ENCODE assay signal across 9 cellular contexts in the genomic region with DNA sequence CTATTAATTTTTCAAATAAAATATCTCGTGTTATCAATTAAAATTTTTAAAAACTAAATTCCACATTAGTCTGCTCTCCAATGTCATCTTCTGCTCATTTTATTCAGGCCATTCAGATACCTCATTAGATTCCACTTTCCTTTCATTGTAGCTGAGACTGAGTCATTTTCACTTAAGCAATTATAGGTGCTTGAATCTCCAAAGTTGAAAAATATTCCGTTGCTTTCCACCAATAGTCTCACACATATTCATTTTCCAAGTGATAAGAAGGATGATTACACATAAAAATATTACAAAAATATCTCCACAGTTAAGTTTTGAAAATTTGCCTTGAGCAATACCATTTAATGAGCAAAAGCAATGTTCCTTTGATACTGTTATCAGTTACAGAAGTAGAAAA. TPM values are rescaled to one million over a fixed set of nuclear protein-coding genes. Genes with fewer than 3 reads are reported as not detected.
"Had no signal": no experiment of that assay in that cellular context is flagged by ENCODE, and none has a peak within 500 bp of the region (broad histone marks: within the 10 kb centered on the region; RNA-seq: fewer than 3 reads in every experiment).

No MANE protein-coding gene starts in this region.

- H3K4me3 ChIP-seq: HAP-1 had no signal

- FAIRE-seq: HepG2 had no signal

- H3K27ac ChIP-seq: HL-60 had no signal

- H3K4me1 ChIP-seq: HAP-1 had no signal

- ATAC-seq: HepG2 had no signal

- H3K36me3 ChIP-seq: HAP-1 had no signal

- DNase-seq: GOT3, H7, KBM-7 had no signal

RNA-seq across cellular contexts. Expression of a gene that starts 42.8 kb away (rescaled TPM):
- total RNA-seq: H4, H7, HepG2, HT1080 had no signal
- polyA plus RNA-seq: HepG2, IgD-negative memory B cell had no signal

RNA-seq across cellular contexts. Expression of a gene that starts 47.4 kb away (rescaled TPM):
- total RNA-seq: H4, H7, HT1080 had no signal
- polyA plus RNA-seq: HepG2, IgD-negative memory B cell had no signal

RNA-seq across cellular contexts. Expression of a gene that starts 50.3 kb away (rescaled TPM):
- total RNA-seq: H4, H7, HT1080 had no signal
- polyA plus RNA-seq: HepG2, IgD-negative memory B cell had no signal
